In the genomic region with DNA sequence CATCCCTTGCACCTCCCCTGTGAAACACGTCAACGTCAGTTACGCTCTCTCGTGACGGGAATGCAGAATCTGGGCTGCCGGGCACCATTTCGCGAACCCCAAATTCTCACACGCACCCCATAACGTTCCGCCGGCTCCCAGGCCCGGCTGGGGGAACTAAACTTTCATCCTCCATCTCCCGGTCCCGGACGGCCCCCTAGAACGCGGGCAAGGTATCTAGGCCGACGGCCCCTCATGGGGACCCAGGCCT, we compare ENCODE assay signal across 8 cellular contexts. TPM values are rescaled to one million over a fixed set of nuclear protein-coding genes. Genes with fewer than 3 reads are reported as not detected.
A peak's percentile ranks its signal among the peaks of the same experiment; 100 is the strongest.
DNase-seq lines count a peak whose midpoint lies in the region; ATAC-seq and TF ChIP-seq lines count a peak whose summit lies in the region.

No MANE protein-coding gene starts in this region.

- no peaks in the 10 kb centered on the region for H3K27me3 Mint-ChIP-seq in activated CD4-positive, alpha-beta T cell treated with anti-CD3 and anti-CD28 coated beads, Interleukin-2, amount 10 ng/mL, durations not matched to agents 7 days and 5 days
- H3K27me3 Mint-ChIP-seq in neural progenitor cell (ENCODE audit: insufficient read depth, low read depth) = peaks cover 3% of the 10 kb centered on the region

- 0 to 2% methylated on average over 10 to 16 of the region's 20 CpGs for WGBS in esophagus squamous epithelium, 2 donors

- H4K20me1 ChIP-seq in neural progenitor cell (ENCODE audit: low read depth) = peaks cover 5% of the 10 kb centered on the region

- intact Hi-C loops in esophagus squamous epithelium (cut with DNase I) = no loop called here

- H3K9ac ChIP-seq in neural progenitor cell = peak overlapping the region; percentile 59

- peaks cover 0 to 25% (median 0%) of the 10 kb centered on the region in 3 donors for H3K4me1 ChIP-seq in esophagus squamous epithelium
- peaks cover 4% of the 10 kb centered on the region for H3K4me1 ChIP-seq in neural progenitor cell

- peaks cover 7% of the 10 kb centered on the region for H3F3A ChIP-seq in neural progenitor cell (ENCODE audit: low read depth)

- no peaks in the 10 kb centered on the region for H3K9me3 Mint-ChIP-seq in activated CD4-positive, alpha-beta T cell treated with anti-CD3 and anti-CD28 coated beads, Interleukin-2, amount 10 ng/mL, durations not matched to agents 7 days and 5 days
- H3K9me3 Mint-ChIP-seq in neural progenitor cell = no peaks in the 10 kb centered on the region

- TF ChIP-seq POLR2A in esophagus squamous epithelium (IDR thresholded peaks at IDR 0.05) = no peak

- H3K27me3 ChIP-seq in esophagus squamous epithelium (no peaks in the 10 kb centered on the region), neural progenitor cell (no peaks in the 10 kb centered on the region)

- H3K4me3 ChIP-seq in esophagus squamous epithelium (peak overlapping the region; percentile 77 to 93 (median 82)), neural progenitor cell (peak overlapping the region; percentile 88)

- CTCF ChIA-PET in activated CD4-positive, alpha-beta T cell treated with anti-CD3 and anti-CD28 coated beads, Interleukin-2, amount 10 ng/mL, durations not matched to agents 7 days and 5 days (lab: Charles Lee) = no interaction called here

- H3K36me3 Mint-ChIP-seq in activated CD4-positive, alpha-beta T cell treated with anti-CD3 and anti-CD28 coated beads, Interleukin-2, amount 10 ng/mL, durations not matched to agents 7 days and 5 days (ENCODE audit: low read depth) = peaks cover 8% of the 10 kb centered on the region
- H3K36me3 Mint-ChIP-seq in neural progenitor cell = peaks cover 10% of the 10 kb centered on the region

- POLR2A ChIA-PET in activated CD4-positive, alpha-beta T cell treated with anti-CD3 and anti-CD28 coated beads, Interleukin-2, amount 10 ng/mL, durations not matched to agents 7 days and 5 days (lab: Charles Lee) = no interaction called here

- H3K4me3 Mint-ChIP-seq in activated CD4-positive, alpha-beta T cell treated with anti-CD3 and anti-CD28 coated beads, Interleukin-2, amount 10 ng/mL, durations not matched to agents 7 days and 5 days = peak overlapping the region; percentile 97
- peak overlapping the region; percentile 97 for H3K4me3 Mint-ChIP-seq in neural progenitor cell

- ATAC-seq in SK-N-SH treated with all-trans-retinoic acid at 6 μM for 48 hours = peak; percentile 31

- peaks cover 31% of the 10 kb centered on the region for H3K79me2 ChIP-seq in neural progenitor cell (ENCODE audit: low read depth)

- H3K4me1 Mint-ChIP-seq in activated CD4-positive, alpha-beta T cell treated with anti-CD3 and anti-CD28 coated beads, Interleukin-2, amount 10 ng/mL, durations not matched to agents 7 days and 5 days = peaks cover 19% of the 10 kb centered on the region
- peaks cover 7% of the 10 kb centered on the region for H3K4me1 Mint-ChIP-seq in neural progenitor cell

- peak overlapping the region; percentile 98 to 99 (median 98) for H3K27ac ChIP-seq in esophagus squamous epithelium
- H3K27ac ChIP-seq in neural progenitor cell = no peak overlapping the region

- peak; percentile 54 for DNase-seq in activated CD4-positive, alpha-beta T cell treated with anti-CD3 and anti-CD28 coated beads, Interleukin-2, amount 10 ng/mL, durations not matched to agents 7 days and 5 days
- no peak for DNase-seq in activated CD4-positive, alpha-beta T cell treated with anti-CD3 and anti-CD28 coated beads for 1 hour
- DNase-seq in esophagus squamous epithelium (lab: John Stamatoyannopoulos, UW) = no peak
- no peak for DNase-seq in neural progenitor cell (ENCODE audit: low spot score)
- no peak for DNase-seq in islet precursor cell
- DNase-seq in NCI-H1417 treated with DMSO at 0.1 percent for 48 hours (lab: John Stamatoyannopoulos, UW) = no peak
- DNase-seq in SW480 (ENCODE audit: low spot score) = no peak

- H3K27ac Mint-ChIP-seq in activated CD4-positive, alpha-beta T cell treated with anti-CD3 and anti-CD28 coated beads, Interleukin-2, amount 10 ng/mL, durations not matched to agents 7 days and 5 days = peak overlapping the region; percentile 100
- H3K27ac Mint-ChIP-seq in neural progenitor cell = peak overlapping the region; percentile 100

- H3K36me3 ChIP-seq in esophagus squamous epithelium = peaks cover 0 to 13% (median 0%) of the 10 kb centered on the region in 3 donors
- H3K36me3 ChIP-seq in neural progenitor cell = no peaks in the 10 kb centered on the region

- H2AFZ ChIP-seq in neural progenitor cell (replicated peaks) = peak overlapping the region; percentile 71

- H3K9me3 ChIP-seq in esophagus squamous epithelium (no peaks in the 10 kb centered on the region), neural progenitor cell (ENCODE audit: low read depth) (no peaks in the 10 kb centered on the region)

- TF ChIP-seq CTCF in esophagus squamous epithelium (IDR thresholded peaks at IDR 0.05) (no peak), neural progenitor cell (IDR thresholded peaks at IDR 0.05) (no peak)

- H3K4me2 ChIP-seq in neural progenitor cell = peak overlapping the region; percentile 76

TF ChIP-seq in SK-N-SH treated with all-trans-retinoic acid at 6 μM for 48 hours, 23 proteins besides CTCF, POLR2A, EP300 and RAD21:
- TF ChIP-seq PATZ1 (CRISPR knock-in tag; IDR thresholded peaks at IDR 0.05; ENCODE audit: borderline replicate concordance) (0 out of 2 replicates have a peak, but pooled peaks have one; percentile 40), ZFP3 (CRISPR knock-in tag; IDR thresholded peaks at IDR 0.05) (0 out of 2 replicates have a peak, but pooled peaks have one; percentile 47)
- TF ChIP-seq, protein P1, sequence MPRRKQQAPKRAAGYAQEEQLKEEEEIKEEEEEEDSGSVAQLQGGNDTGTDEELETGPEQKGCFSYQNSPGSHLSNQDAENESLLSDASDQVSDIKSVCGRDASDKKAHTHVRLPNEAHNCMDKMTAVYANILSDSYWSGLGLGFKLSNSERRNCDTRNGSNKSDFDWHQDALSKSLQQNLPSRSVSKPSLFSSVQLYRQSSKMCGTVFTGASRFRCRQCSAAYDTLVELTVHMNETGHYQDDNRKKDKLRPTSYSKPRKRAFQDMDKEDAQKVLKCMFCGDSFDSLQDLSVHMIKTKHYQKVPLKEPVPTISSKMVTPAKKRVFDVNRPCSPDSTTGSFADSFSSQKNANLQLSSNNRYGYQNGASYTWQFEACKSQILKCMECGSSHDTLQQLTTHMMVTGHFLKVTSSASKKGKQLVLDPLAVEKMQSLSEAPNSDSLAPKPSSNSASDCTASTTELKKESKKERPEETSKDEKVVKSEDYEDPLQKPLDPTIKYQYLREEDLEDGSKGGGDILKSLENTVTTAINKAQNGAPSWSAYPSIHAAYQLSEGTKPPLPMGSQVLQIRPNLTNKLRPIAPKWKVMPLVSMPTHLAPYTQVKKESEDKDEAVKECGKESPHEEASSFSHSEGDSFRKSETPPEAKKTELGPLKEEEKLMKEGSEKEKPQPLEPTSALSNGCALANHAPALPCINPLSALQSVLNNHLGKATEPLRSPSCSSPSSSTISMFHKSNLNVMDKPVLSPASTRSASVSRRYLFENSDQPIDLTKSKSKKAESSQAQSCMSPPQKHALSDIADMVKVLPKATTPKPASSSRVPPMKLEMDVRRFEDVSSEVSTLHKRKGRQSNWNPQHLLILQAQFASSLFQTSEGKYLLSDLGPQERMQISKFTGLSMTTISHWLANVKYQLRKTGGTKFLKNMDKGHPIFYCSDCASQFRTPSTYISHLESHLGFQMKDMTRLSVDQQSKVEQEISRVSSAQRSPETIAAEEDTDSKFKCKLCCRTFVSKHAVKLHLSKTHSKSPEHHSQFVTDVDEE (CRISPR knock-in tag; IDR thresholded peaks at IDR 0.05) = no peak

RNA-seq across cellular contexts. Expression of gene DNAJC27, which starts 0.5 kb away (rescaled TPM):
- total RNA-seq in activated CD4-positive, alpha-beta T cell treated with anti-CD3 and anti-CD28 coated beads, Interleukin-2, amount 10 ng/mL, durations not matched to agents 7 days and 5 days = 1 to 10 TPM; 6.0 to 7.7 TPM
- total RNA-seq in esophagus squamous epithelium = 1 to 10 TPM; 2.1 to 4.6 (median 4.2) TPM
- total RNA-seq in neural progenitor cell (ENCODE audit: low replicate concordance) = 11.0 and 19.1 TPM in 2 replicates

RNA-seq across cellular contexts. Expression of gene ADCY3, which starts 51.2 kb away (rescaled TPM):
- total RNA-seq in activated CD4-positive, alpha-beta T cell treated with anti-CD3 and anti-CD28 coated beads, Interleukin-2, amount 10 ng/mL, durations not matched to agents 7 days and 5 days = 10 to 100 TPM; 60.8 to 67.2 TPM
- total RNA-seq in esophagus squamous epithelium (10 to 100 TPM; 14.8 to 48.3 (median 34.3) TPM), neural progenitor cell (ENCODE audit: low replicate concordance) (25.3 and 28.9 TPM in 2 replicates)
